In the genomic region with DNA sequence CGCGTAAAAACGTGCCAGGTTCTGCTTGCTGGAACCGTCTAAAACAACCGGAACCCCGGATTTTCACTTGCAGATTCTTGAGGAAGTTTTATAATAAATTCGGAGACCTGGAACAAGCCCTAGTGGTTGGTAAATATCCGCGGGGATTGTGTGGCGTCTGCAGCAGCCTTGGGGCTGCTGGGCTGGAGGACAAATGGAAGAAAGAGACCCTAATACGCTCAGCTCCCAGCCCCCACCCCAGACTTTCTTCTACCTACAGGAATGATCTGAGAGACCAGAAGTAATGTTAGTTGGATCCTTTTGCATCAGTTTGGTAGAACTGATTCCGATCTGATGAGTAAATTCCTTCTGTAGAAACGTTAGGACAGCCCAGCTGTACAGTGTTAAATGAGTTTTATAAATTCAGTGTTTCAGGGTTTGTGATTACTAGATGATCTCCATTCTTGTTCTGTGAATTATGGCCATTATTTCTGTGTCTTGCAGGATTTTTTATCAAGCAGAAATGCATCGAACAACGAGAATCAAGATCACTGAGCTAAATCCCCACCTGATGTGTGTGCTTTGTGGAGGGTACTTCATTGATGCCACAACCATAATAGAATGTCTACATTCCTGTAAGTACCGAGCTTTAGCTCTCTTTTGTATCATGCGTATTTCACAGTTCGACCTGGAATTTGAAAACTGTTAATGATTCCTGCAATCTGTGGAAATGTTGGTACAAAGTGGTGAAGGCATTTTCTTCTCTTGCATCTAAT, we compare ENCODE assay signal across 8 cellular contexts. TPM values are rescaled to one million over a fixed set of nuclear protein-coding genes. Genes with fewer than 3 reads are reported as not detected.
DNase-seq lines count a peak whose midpoint lies in the region; TF ChIP-seq lines count a peak whose summit lies in the region.

No MANE protein-coding gene starts in this region.

- H3K27me3 ChIP-seq in BLaER1 treated with 17β-estradiol and CSF1 and Interleukin-3, amounts not matched to agents 10 nM and 100 nM: peaks cover 92 to 99% (median 97%) of the 10 kb centered on the region in 11 experiments
- peaks cover 17% of the 10 kb centered on the region for H3K27me3 ChIP-seq in KMS-11 (ENCODE audit: insufficient read depth, low read depth)
- no peaks in the 10 kb centered on the region for H3K27me3 ChIP-seq in dorsolateral prefrontal cortex
- H3K27me3 ChIP-seq in neural cell (ENCODE audit: insufficient read depth, low read depth, low read length): peaks cover 51% of the 10 kb centered on the region

- H3K4me3 ChIP-seq in BLaER1 treated with 17β-estradiol and CSF1 and Interleukin-3, amounts not matched to agents 10 nM and 100 nM: peak overlapping the region; percentile 60 to 79 (median 66)
- no peak overlapping the region for H3K4me3 ChIP-seq in KMS-11 (IDR thresholded peaks at IDR 0.05; ENCODE audit: insufficient read depth, low read depth, low read length)
- H3K4me3 ChIP-seq in dorsolateral prefrontal cortex: peak overlapping the region; percentile 49 to 92 (median 72)
- peak overlapping the region; percentile 51 for H3K4me3 ChIP-seq in neural cell (ENCODE audit: low read length)

- H3K36me3 ChIP-seq in BLaER1 treated with 17β-estradiol and CSF1 and Interleukin-3, amounts not matched to agents 10 nM and 100 nM: peaks cover 0 to 31% (median 6%) of the 10 kb centered on the region in 11 experiments; a peak in 9 of 22 replicates
- peaks cover 34% of the 10 kb centered on the region; the same call in 1 of the 2 replicates for H3K36me3 ChIP-seq in KMS-11 (ENCODE audit: insufficient read depth)
- H3K36me3 ChIP-seq in neural cell (ENCODE audit: insufficient read depth, low read length): peaks cover 21% of the 10 kb centered on the region

- H3K4me1 ChIP-seq in BLaER1 treated with 17β-estradiol and CSF1 and Interleukin-3, amounts not matched to agents 10 nM and 100 nM: peaks cover 0 to 23% (median 0%) of the 10 kb centered on the region in 10 experiments; a peak in 8 of 20 replicates
- peaks cover 60% of the 10 kb centered on the region for H3K4me1 ChIP-seq in KMS-11 (ENCODE audit: low read depth, poor library complexity, severe bottlenecking)

- peaks cover 0 to 50% (median 33%) of the 10 kb centered on the region in 11 experiments; a peak in 18 of 22 replicates for H4K20me1 ChIP-seq in BLaER1 treated with 17β-estradiol and CSF1 and Interleukin-3, amounts not matched to agents 10 nM and 100 nM
- H4K20me1 ChIP-seq in KMS-11 (ENCODE audit: insufficient read depth) (no peaks in the 10 kb centered on the region), neural cell (ENCODE audit: insufficient read depth) (peaks cover 14% of the 10 kb centered on the region)

- peaks cover 88% of the 10 kb centered on the region for H3K79me2 ChIP-seq in KMS-11 (ENCODE audit: insufficient read depth, low read depth)
- peaks cover 38% of the 10 kb centered on the region for H3K79me2 ChIP-seq in neural cell (replicated peaks; ENCODE audit: insufficient read depth, low read length)

- H2AFZ ChIP-seq in KMS-11 (ENCODE audit: low read depth) (peak overlapping the region; percentile 11; the same call in 1 of the 2 replicates), neural cell (ENCODE audit: low read depth, low read length) (no peak overlapping the region)

- intact Hi-C loops in dorsolateral prefrontal cortex (cut with DNase I): loop anchor here in 1 of 2 donors (10.0 kb wide), 2 partner anchors 229 to 831 kb away; no protein-coding TSS in a partner anchor

- TF ChIP-seq RAD21 in neural cell (conservative IDR thresholded peaks at IDR 0.05): no peak

- H3K9me2 ChIP-seq in neural cell (ENCODE audit: insufficient read depth, low read length): no peaks in the 10 kb centered on the region

- H3F3A ChIP-seq in neural cell (ENCODE audit: insufficient read depth, low read length, poor library complexity, severe bottlenecking): peaks cover 4% of the 10 kb centered on the region

- no peaks in the 10 kb centered on the region for H3K9me3 ChIP-seq in BLaER1 treated with 17β-estradiol and CSF1 and Interleukin-3, amounts not matched to agents 10 nM and 100 nM (replicated peaks in 1 of 11)
- no peaks in the 10 kb centered on the region for H3K9me3 ChIP-seq in neural cell (ENCODE audit: low read length)

- H3K27ac ChIP-seq in BLaER1 treated with 17β-estradiol and CSF1 and Interleukin-3, amounts not matched to agents 10 nM and 100 nM: peak overlapping the region in 10 of 11 experiments; percentile 54 to 98 (median 95); a peak in 21 of 22 replicates
- H3K27ac ChIP-seq in KMS-11 (peak overlapping the region; percentile 89), dorsolateral prefrontal cortex (peak overlapping the region; percentile 7 to 94 (median 81)), neural cell (ENCODE audit: low read length) (no peak overlapping the region)

- peak overlapping the region; percentile 52 to 86 (median 79); a peak in 21 of 22 replicates for H3K9ac ChIP-seq in BLaER1 treated with 17β-estradiol and CSF1 and Interleukin-3, amounts not matched to agents 10 nM and 100 nM
- H3K9ac ChIP-seq in KMS-11: peak overlapping the region; percentile 85
- no peak overlapping the region for H3K9ac ChIP-seq in neural cell (ENCODE audit: low read length)

- DNase-seq in dorsolateral prefrontal cortex (no peak), NCI-H774 (lab: John Stamatoyannopoulos, UW) (no peak), NCI-H2227 treated with DMSO at 0.1 percent for 48 hours (lab: John Stamatoyannopoulos, UW) (no peak)
- DNase-seq in activated effector memory CD4-positive, alpha-beta T cell treated with anti-CD3 and anti-CD28 coated beads, Interleukin-2, amount 50 U/mL, for 16 hours: no peak
- no peak for DNase-seq in NK-92 treated with Interleukin-12 subunit alpha and Interleukin-12 subunit beta, amount 100 ng/mL, for 24 hours (lab: John Stamatoyannopoulos, UW)

- TF ChIP-seq EP300 in neural cell (conservative IDR thresholded peaks at IDR 0.05; ENCODE audit: poor library complexity, severe bottlenecking): no peak

- TF ChIP-seq CTCF in KMS-11 (conservative IDR thresholded peaks at IDR 0.05; ENCODE audit: low read depth, low read length) (no peak), dorsolateral prefrontal cortex (IDR thresholded peaks at IDR 0.05 in 54 of 56, conservative IDR thresholded peaks at IDR 0.05 in 2 of 56; ENCODE audit: low read depth in 1 of 56, partially characterized antibody in 56 of 56) (peak in 6 of 56 donors; percentile 5 to 21 (median 8)), neural cell (IDR thresholded peaks at IDR 0.05; ENCODE audit: poor library complexity, severe bottlenecking) (no peak)

- H3K4me2 ChIP-seq in BLaER1 treated with 17β-estradiol and CSF1 and Interleukin-3, amounts not matched to agents 10 nM and 100 nM: peak overlapping the region; percentile 53 to 82 (median 70)
- H3K4me2 ChIP-seq in KMS-11: peak overlapping the region; percentile 69
- H3K4me2 ChIP-seq in neural cell (ENCODE audit: low read length): no peak overlapping the region

TF ChIP-seq in neural cell, 6 proteins besides CTCF, POLR2A, EP300 and RAD21:
- TF ChIP-seq EZH2 (IDR thresholded peaks at IDR 0.05; ENCODE audit: borderline replicate concordance, insufficient read depth, low read length, poor library complexity, severe bottlenecking) (no peak), SMC3 (conservative IDR thresholded peaks at IDR 0.05; ENCODE audit: poor library complexity) (no peak), TAF1 (IDR thresholded peaks at IDR 0.05; ENCODE audit: low read depth) (no peak), POLR2AphosphoS5 (IDR thresholded peaks at IDR 0.05) (no peak), MXI1 (conservative IDR thresholded peaks at IDR 0.05; ENCODE audit: poor library complexity, severe bottlenecking) (no peak)
- TF ChIP-seq, protein P1, sequence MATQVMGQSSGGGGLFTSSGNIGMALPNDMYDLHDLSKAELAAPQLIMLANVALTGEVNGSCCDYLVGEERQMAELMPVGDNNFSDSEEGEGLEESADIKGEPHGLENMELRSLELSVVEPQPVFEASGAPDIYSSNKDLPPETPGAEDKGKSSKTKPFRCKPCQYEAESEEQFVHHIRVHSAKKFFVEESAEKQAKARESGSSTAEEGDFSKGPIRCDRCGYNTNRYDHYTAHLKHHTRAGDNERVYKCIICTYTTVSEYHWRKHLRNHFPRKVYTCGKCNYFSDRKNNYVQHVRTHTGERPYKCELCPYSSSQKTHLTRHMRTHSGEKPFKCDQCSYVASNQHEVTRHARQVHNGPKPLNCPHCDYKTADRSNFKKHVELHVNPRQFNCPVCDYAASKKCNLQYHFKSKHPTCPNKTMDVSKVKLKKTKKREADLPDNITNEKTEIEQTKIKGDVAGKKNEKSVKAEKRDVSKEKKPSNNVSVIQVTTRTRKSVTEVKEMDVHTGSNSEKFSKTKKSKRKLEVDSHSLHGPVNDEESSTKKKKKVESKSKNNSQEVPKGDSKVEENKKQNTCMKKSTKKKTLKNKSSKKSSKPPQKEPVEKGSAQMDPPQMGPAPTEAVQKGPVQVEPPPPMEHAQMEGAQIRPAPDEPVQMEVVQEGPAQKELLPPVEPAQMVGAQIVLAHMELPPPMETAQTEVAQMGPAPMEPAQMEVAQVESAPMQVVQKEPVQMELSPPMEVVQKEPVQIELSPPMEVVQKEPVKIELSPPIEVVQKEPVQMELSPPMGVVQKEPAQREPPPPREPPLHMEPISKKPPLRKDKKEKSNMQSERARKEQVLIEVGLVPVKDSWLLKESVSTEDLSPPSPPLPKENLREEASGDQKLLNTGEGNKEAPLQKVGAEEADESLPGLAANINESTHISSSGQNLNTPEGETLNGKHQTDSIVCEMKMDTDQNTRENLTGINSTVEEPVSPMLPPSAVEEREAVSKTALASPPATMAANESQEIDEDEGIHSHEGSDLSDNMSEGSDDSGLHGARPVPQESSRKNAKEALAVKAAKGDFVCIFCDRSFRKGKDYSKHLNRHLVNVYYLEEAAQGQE (IDR thresholded peaks at IDR 0.05; ENCODE audit: borderline replicate concordance): no peak

RNA-seq across cellular contexts. Expression of a gene that starts 5.2 kb away (rescaled TPM):
- 100 to 1,000 TPM in 17 of 120 experiments, 10 to 100 TPM in 103; 48.1 to 140 (median 80.9) TPM for total RNA-seq in dorsolateral prefrontal cortex
- polyA plus RNA-seq in neural cell: 67.3 and 86.8 TPM in 2 replicates
- polyA minus RNA-seq in neural cell: 60.9 and 68.6 TPM in 2 replicates

RNA-seq across cellular contexts. Expression of a gene that starts 9.9 kb away (rescaled TPM):
- total RNA-seq in dorsolateral prefrontal cortex: 10 to 100 TPM; 26.2 to 65.4 (median 41.7) TPM
- polyA plus RNA-seq in neural cell: 234 and 272 TPM in 2 replicates
- polyA minus RNA-seq in neural cell: 49.2 and 53.7 TPM in 2 replicates

RNA-seq across cellular contexts. Expression of a gene that starts 19.2 kb away (rescaled TPM):
- 10 to 100 TPM in 2 of 120 experiments, 1 to 10 TPM in 117, under 1 TPM in 1; 0.97 to 12.5 (median 4.6) TPM for total RNA-seq in dorsolateral prefrontal cortex
- 0.36 TPM in 1 of 2 replicates, not detected in the other for polyA plus RNA-seq in neural cell
- polyA minus RNA-seq in neural cell: 0.35 TPM in 1 of 2 replicates, not detected in the other
